ENCODE assay signal across 17 cellular contexts in the genomic region with DNA sequence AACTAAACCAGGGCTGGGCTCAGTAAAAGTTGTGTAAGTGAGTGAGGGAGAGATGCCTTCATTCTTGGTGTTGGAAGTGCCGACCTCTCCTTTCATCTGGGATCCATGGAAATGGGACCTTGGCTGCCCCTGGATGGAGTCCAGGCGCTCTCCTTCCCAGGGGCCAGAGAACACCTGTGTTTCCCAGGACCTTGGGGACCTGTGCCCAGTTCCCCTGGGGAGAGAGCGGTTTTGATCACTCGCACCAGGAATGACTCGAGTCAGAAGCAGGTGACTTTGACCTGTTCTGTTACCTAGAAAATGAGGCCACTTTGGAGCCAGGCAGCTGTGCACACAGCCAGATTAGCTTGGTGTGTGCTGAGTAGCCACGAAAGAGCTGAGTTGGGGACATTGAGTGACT.
DNase-seq lines count a peak whose midpoint lies in the region; FAIRE-seq and TF ChIP-seq lines count a peak whose summit lies in the region.
"Had no signal": no experiment of that assay in that cellular context is flagged by ENCODE, and none has a peak within 500 bp of the region (broad histone marks: within the 10 kb centered on the region; RNA-seq: fewer than 3 reads in every experiment).

No MANE protein-coding gene starts in this region.

- no peak overlapping the region for H4K91ac ChIP-seq in trophoblast cell (ENCODE audit: low read depth, low read length)

- H3K14ac ChIP-seq in trophoblast cell (ENCODE audit: low read length): no peak overlapping the region

- H3K27me3 ChIP-seq in GM23248 (replicated peaks; ENCODE audit: insufficient read depth) (no peaks in the 10 kb centered on the region), colonic mucosa (no peaks in the 10 kb centered on the region), trophoblast cell (ENCODE audit: insufficient read depth, low read length) (no peaks in the 10 kb centered on the region)
- H3K27me3 ChIP-seq: brain microvascular endothelial cell had no signal

- no peak overlapping the region for H3K9ac ChIP-seq in GM23248
- no peak overlapping the region for H3K9ac ChIP-seq in colonic mucosa (ENCODE audit: low read depth in 2 of 2, low read length in 2 of 2)
- no peak overlapping the region for H3K9ac ChIP-seq in trophoblast cell (ENCODE audit: low read length)
- H3K9ac ChIP-seq: BLaER1 treated with 17β-estradiol and CSF1 and Interleukin-3, amounts not matched to agents 10 nM and 100 nM had no signal

- no peak overlapping the region for H3K4ac ChIP-seq in trophoblast cell (ENCODE audit: low read depth, low read length)

- no peak overlapping the region for H2BK5ac ChIP-seq in trophoblast cell (ENCODE audit: low read depth, low read length, poor library complexity)

- H3K27ac ChIP-seq in GM23248 (no peak overlapping the region; the same call in 1 of the 2 replicates), colonic mucosa (no peak overlapping the region), trophoblast cell (ENCODE audit: low read depth, low read length) (no peak overlapping the region)
- H3K27ac ChIP-seq: BLaER1 treated with 17β-estradiol and CSF1 and Interleukin-3, amounts not matched to agents 10 nM and 100 nM; brain microvascular endothelial cell; thoracic aorta had no signal

- H2BK120ac ChIP-seq in trophoblast cell (ENCODE audit: insufficient read depth, low read length, poor library complexity): no peak overlapping the region

- H3K79me2 ChIP-seq in GM23248 (ENCODE audit: insufficient read depth): peaks cover 95% of the 10 kb centered on the region
- no peaks in the 10 kb centered on the region for H3K79me2 ChIP-seq in trophoblast cell (ENCODE audit: control insufficient read depth, insufficient read depth, low read length, poor library complexity)

- H3K4me2 ChIP-seq in GM23248 (ENCODE audit: unreplicated experiment): no peak overlapping the region
- no peak overlapping the region for H3K4me2 ChIP-seq in trophoblast cell (ENCODE audit: low read length)
- H3K4me2 ChIP-seq: BLaER1 treated with 17β-estradiol and CSF1 and Interleukin-3, amounts not matched to agents 10 nM and 100 nM had no signal

- H3F3A ChIP-seq in GM23248 (ENCODE audit: insufficient read depth): peaks cover 30% of the 10 kb centered on the region

- H3K36me3 ChIP-seq in GM23248 (ENCODE audit: low read depth) (peaks cover 38% of the 10 kb centered on the region), colonic mucosa (no peaks in the 10 kb centered on the region), trophoblast cell (ENCODE audit: control insufficient read depth in 1 of 2, insufficient read depth in 2 of 2, low read length in 2 of 2) (peaks cover 46% of the 10 kb centered on the region in 2 experiments)
- H3K36me3 ChIP-seq: BLaER1 treated with 17β-estradiol and CSF1 and Interleukin-3, amounts not matched to agents 10 nM and 100 nM; thoracic aorta had no signal

- 74 to 82% methylated on average over 6 of the region's 6 CpGs for WGBS in GM23248 (ENCODE audit: low coverage in 1 of 2, low lambda C conversion rate in 2 of 2, missing lambda C conversion rate in 2 of 2), 2 experiments
- no CpG with 5 or more reads among the region's 6 CpGs for WGBS in trophoblast cell (ENCODE audit: extremely low coverage, insufficient coverage, insufficient read length)

- H2AFZ ChIP-seq in GM23248 (no peak overlapping the region), trophoblast cell (ENCODE audit: insufficient read depth, low read length, poor library complexity) (no peak overlapping the region)

- H3K4me3 ChIP-seq in GM23248: no peak overlapping the region
- H3K4me3 ChIP-seq in colonic mucosa: no peak overlapping the region
- H3K4me3 ChIP-seq in foreskin fibroblast (ENCODE audit: low read depth in 1 of 2, low read length in 2 of 2): no peak overlapping the region
- no peak overlapping the region for H3K4me3 ChIP-seq in trophoblast cell (ENCODE audit: low read depth, low read length)
- H3K4me3 ChIP-seq: BLaER1 treated with 17β-estradiol and CSF1 and Interleukin-3, amounts not matched to agents 10 nM and 100 nM; thoracic aorta had no signal

- H3K18ac ChIP-seq in trophoblast cell (ENCODE audit: low read length): no peak overlapping the region

- H3K9me3 ChIP-seq in GM23248 (ENCODE audit: low read depth) (no peaks in the 10 kb centered on the region), colonic mucosa (no peaks in the 10 kb centered on the region), trophoblast cell (ENCODE audit: insufficient read depth, low read depth, low read length) (peaks cover 2% of the 10 kb centered on the region)
- H3K9me3 ChIP-seq: BLaER1 treated with 17β-estradiol and CSF1 and Interleukin-3, amounts not matched to agents 10 nM and 100 nM; thoracic aorta had no signal

- H3K23ac ChIP-seq in trophoblast cell (ENCODE audit: low read length): no peak overlapping the region

- FAIRE-seq in frontal cortex (lab: Jason Lieb, UNC): no peak

- TF ChIP-seq CTCF in colonic mucosa (IDR thresholded peaks at IDR 0.05): no peak
- no peak for TF ChIP-seq CTCF in foreskin fibroblast (IDR thresholded peaks at IDR 0.05; ENCODE audit: low read depth, low read length)

- H4K20me1 ChIP-seq in GM23248 (ENCODE audit: insufficient read depth): no peaks in the 10 kb centered on the region
- H4K20me1 ChIP-seq: BLaER1 treated with 17β-estradiol and CSF1 and Interleukin-3, amounts not matched to agents 10 nM and 100 nM had no signal

- H4K8ac ChIP-seq in trophoblast cell (ENCODE audit: low read depth, low read length): no peak overlapping the region

- in situ Hi-C loops in GM23248 (cut with MboI): no loop called here

- H3K79me1 ChIP-seq in trophoblast cell (ENCODE audit: low read length): peaks cover 9% of the 10 kb centered on the region

- H3K9me2 ChIP-seq in GM23248 (ENCODE audit: insufficient read depth): no peaks in the 10 kb centered on the region

- no peak overlapping the region for H2BK12ac ChIP-seq in trophoblast cell (ENCODE audit: low read length)

- peaks cover 34% of the 10 kb centered on the region for H3K4me1 ChIP-seq in GM23248 (ENCODE audit: insufficient read depth)
- H3K4me1 ChIP-seq in colonic mucosa: peaks cover 12% of the 10 kb centered on the region
- peaks cover 18 to 27% of the 10 kb centered on the region in 2 experiments for H3K4me1 ChIP-seq in trophoblast cell (ENCODE audit: control insufficient read depth in 1 of 2, insufficient read depth in 2 of 2, low read length in 2 of 2)

- intact Hi-C loops in colonic mucosa (cut with DNase I) (no loop called here), posterior vena cava (cut with DNase I) (no loop called here)

- H2AK5ac ChIP-seq in trophoblast cell (ENCODE audit: low read length): no peak overlapping the region

- no peak overlapping the region for H4K12ac ChIP-seq in trophoblast cell (ENCODE audit: low read depth, low read length)

- DNase-seq in GM23248 (peak; percentile 39), M059J (ENCODE audit: low read depth) (peak; percentile 27), colonic mucosa (peak; percentile 22), posterior vena cava (ENCODE audit: low spot score) (peak; percentile 17), foreskin fibroblast (no peak), frontal cortex (ENCODE audit: low spot score in 2 of 2) (no peak), trophoblast cell (no peak)
- DNase-seq: activated CD4-positive, CD25-positive, alpha-beta regulatory T cell treated with anti-CD3 and anti-CD28 coated beads, Interleukin-2, amount 50 U/mL, for 72 hours; activated naive CD4-positive, alpha-beta T cell treated with Interleukin-2 at 50 U/mL for 16 hours; brain microvascular endothelial cell; DMS79 treated with DMSO at 0.1 percent for 48 hours; naive B cell; NCI-H1694 treated with DMSO at 0.1 percent for 48 hours; RPMI8226; T-helper 17 cell had no signal

Comparison
In these comparisons a context has a peak if more than half of its experiments do, and no peak if none do; other contexts are left out.
1. DNase-seq: peak in GM23248 (single experiment), M059J (single experiment), colonic mucosa (single experiment) and posterior vena cava (single experiment); none in foreskin fibroblast (0 of 2), frontal cortex (0 of 2) and trophoblast cell (0 of 2).